ENCODE assay signal across 24 cellular contexts in genomic region chr17:313911-314613, GRCh38.
"Had no signal": no experiment of that assay in that cellular context is flagged by ENCODE, and none has a peak within 500 bp of the region (broad histone marks: within the 10 kb centered on the region; RNA-seq: fewer than 3 reads in every experiment).

No MANE protein-coding gene starts in this region.

- DNase-seq: central memory CD4-positive, alpha-beta T cell; cortex of kidney; dorsolateral prefrontal cortex; effector CD8-positive, alpha-beta T cell; hippocampal formation; left colon; mammary epithelial cell; occipital lobe; retina; sigmoid colon; stimulated activated CD4-positive, alpha-beta T cell treated with anti-CD3 and anti-CD28 coated beads, Interleukin-12 subunit alpha, Interleukin-12 subunit beta, amount 100 ng/mL, for 4 hours; stimulated activated CD4-positive, alpha-beta T cell treated with anti-CD3 and anti-CD28 coated beads, Interleukin-2, amount 100 ng/mL, for 48 hours; stimulated activated CD8-positive, alpha-beta memory T cell treated with anti-CD3 and anti-CD28 coated beads, Interleukin-4, amount 100 ng/mL, for 48 hours; tibial artery had no signal

- H3K36me3 Mint-ChIP-seq: stimulated activated effector memory CD8-positive, alpha-beta T cell treated with anti-CD3 and anti-CD28 coated beads, Interleukin-12 subunit alpha, Interleukin-12 subunit beta, amount 100 ng/mL, for 72 hours had no signal

- H3K9me3 ChIP-seq: heart left ventricle, psoas muscle, sigmoid colon had no signal

- H3K27me3 Mint-ChIP-seq: naive thymus-derived CD4-positive, alpha-beta T cell; stimulated activated naive CD8-positive, alpha-beta T cell treated with anti-CD3 and anti-CD28 coated beads, Interleukin-15, Interleukin-2, amounts not matched to agents 100 ng/mL and 50 ng/mL, for 24 hours had no signal

- H3K79me2 ChIP-seq: parathyroid adenoma had no signal

- H3K4me3 ChIP-seq: dorsolateral prefrontal cortex, heart left ventricle, psoas muscle, sigmoid colon, skin epidermis, tibial artery had no signal

- H3K4me1 ChIP-seq: heart left ventricle, parathyroid adenoma, psoas muscle, sigmoid colon, tibial artery had no signal

- H3K4me3 Mint-ChIP-seq: naive thymus-derived CD4-positive, alpha-beta T cell; neural crest cell; stimulated activated effector memory CD8-positive, alpha-beta T cell treated with anti-CD3 and anti-CD28 coated beads, Interleukin-12 subunit alpha, Interleukin-12 subunit beta, amount 100 ng/mL, for 72 hours; stimulated activated naive CD8-positive, alpha-beta T cell treated with anti-CD3 and anti-CD28 coated beads, Interleukin-15, Interleukin-2, amounts not matched to agents 100 ng/mL and 50 ng/mL, for 24 hours had no signal

- H3K9ac ChIP-seq: parathyroid adenoma had no signal

- H3K27ac Mint-ChIP-seq: stimulated activated effector memory CD8-positive, alpha-beta T cell treated with anti-CD3 and anti-CD28 coated beads, Interleukin-12 subunit alpha, Interleukin-12 subunit beta, amount 100 ng/mL, for 72 hours; stimulated activated naive CD8-positive, alpha-beta T cell treated with anti-CD3 and anti-CD28 coated beads, Interleukin-15, Interleukin-2, amounts not matched to agents 100 ng/mL and 50 ng/mL, for 24 hours had no signal

- H3K27me3 ChIP-seq: dorsolateral prefrontal cortex, heart left ventricle, sigmoid colon had no signal

- FAIRE-seq: frontal cortex had no signal

- H3K36me3 ChIP-seq: sigmoid colon had no signal

- ATAC-seq: esophagus mucosa; left colon; naive thymus-derived CD4-positive, alpha-beta T cell; psoas muscle; stimulated activated effector memory CD8-positive, alpha-beta T cell treated with anti-CD3 and anti-CD28 coated beads, Interleukin-12 subunit alpha, Interleukin-12 subunit beta, amount 100 ng/mL, for 72 hours had no signal

- H3K27ac ChIP-seq: dorsolateral prefrontal cortex, heart left ventricle, parathyroid adenoma, psoas muscle, sigmoid colon, skin epidermis, tibial artery had no signal

- H2AFZ ChIP-seq: parathyroid adenoma had no signal
